In genomic region chr17:3911271-3912053, GRCh38 we compare ENCODE assay signal across 8 cellular contexts. TPM values are rescaled to one million over a fixed set of nuclear protein-coding genes. Genes with fewer than 3 reads are reported as not detected.
DNase-seq lines count a peak whose midpoint lies in the region; ATAC-seq and TF ChIP-seq lines count a peak whose summit lies in the region.

No MANE protein-coding gene starts in this region.

- H3K9me3 ChIP-seq in OCI-LY7 (ENCODE audit: low read length): no peaks in the 10 kb centered on the region

- no peaks in the 10 kb centered on the region for H4K20me1 ChIP-seq in OCI-LY7 (ENCODE audit: insufficient read depth, low read length)

- H2AFZ ChIP-seq in OCI-LY7 (ENCODE audit: low read length): peak overlapping the region; percentile 56; the same call in 1 of the 2 replicates

- no peaks in the 10 kb centered on the region for H3K36me3 ChIP-seq in OCI-LY7 (ENCODE audit: insufficient read depth, low read length)

- no peaks in the 10 kb centered on the region for H3K9me2 ChIP-seq in OCI-LY7 (ENCODE audit: insufficient read depth, low read length)

- peak overlapping the region; percentile 67 for H3K4me2 ChIP-seq in OCI-LY7 (ENCODE audit: low read length)

- POLR2A ChIA-PET in OCI-LY7 (lab: Charles Lee): interaction anchor here (1.1 to 1.6 kb wide), 2 partner anchors 15 to 17 kb away, joined by 4 to 5 read pairs; no protein-coding TSS in a partner anchor

- peaks cover 50% of the 10 kb centered on the region for H3K4me1 ChIP-seq in OCI-LY7 (ENCODE audit: insufficient read depth, low read length, poor library complexity, severe bottlenecking)

- H3K79me2 ChIP-seq in OCI-LY7 (ENCODE audit: insufficient read depth, low read depth, low read length): no peaks in the 10 kb centered on the region

- H3K9me3 Mint-ChIP-seq in activated naive CD4-positive, alpha-beta T cell treated with anti-CD3 and anti-CD28 coated beads, Interleukin-2, amount 10 ng/mL, durations not matched to agents 7 days and 5 days: no peaks in the 10 kb centered on the region

- H3K36me3 Mint-ChIP-seq in activated naive CD4-positive, alpha-beta T cell treated with anti-CD3 and anti-CD28 coated beads, Interleukin-2, amount 10 ng/mL, durations not matched to agents 7 days and 5 days: no peaks in the 10 kb centered on the region

- TF ChIP-seq CTCF in OCI-LY7 (conservative IDR thresholded peaks at IDR 0.05; ENCODE audit: low read length): no peak

- peaks cover 53% of the 10 kb centered on the region for H3K4me1 Mint-ChIP-seq in activated naive CD4-positive, alpha-beta T cell treated with anti-CD3 and anti-CD28 coated beads, Interleukin-2, amount 10 ng/mL, durations not matched to agents 7 days and 5 days

- no TSS peak for BruUV-seq in OCI-LY7 (replicated peaks; lab: Mats Ljungman, UMichigan)

- peaks cover 27% of the 10 kb centered on the region for H3K27me3 Mint-ChIP-seq in activated naive CD4-positive, alpha-beta T cell treated with anti-CD3 and anti-CD28 coated beads, Interleukin-2, amount 10 ng/mL, durations not matched to agents 7 days and 5 days

- intact Hi-C loops in OCI-LY7 (cut with micrococcal nuclease; ENCODE audit: unreplicated experiment): loop anchor here (1.0 to 5.0 kb wide), 3 partner anchors 15 to 64 kb away; partner anchors contain the start of gene NCBP3

- H3K27ac ChIP-seq in OCI-LY7 (ENCODE audit: low read depth, low read length, poor library complexity, severe bottlenecking): peak overlapping the region; percentile 88

- peak overlapping the region; percentile 87 for H3K27ac Mint-ChIP-seq in activated naive CD4-positive, alpha-beta T cell treated with anti-CD3 and anti-CD28 coated beads, Interleukin-2, amount 10 ng/mL, durations not matched to agents 7 days and 5 days

- CTCF ChIA-PET in OCI-LY7 (lab: Charles Lee; ENCODE audit: unreplicated experiment): no interaction called here
- CTCF ChIA-PET in activated naive CD4-positive, alpha-beta T cell treated with anti-CD3 and anti-CD28 coated beads, Interleukin-2, amount 10 ng/mL, durations not matched to agents 7 days and 5 days (lab: Charles Lee): interaction anchor here (0.6 to 7.2 kb wide), 5 partner anchors 9 to 105 kb away, joined by 3 to 128 read pairs (median 4); partner anchors contain the start of gene NCBP3

- H3K4me3 Mint-ChIP-seq in activated naive CD4-positive, alpha-beta T cell treated with anti-CD3 and anti-CD28 coated beads, Interleukin-2, amount 10 ng/mL, durations not matched to agents 7 days and 5 days: peak overlapping the region; percentile 41

- ATAC-seq in GM19035 (IDR thresholded peaks at IDR 0.05; ENCODE audit: unreplicated experiment) (peak; percentile 77), HG02970 (IDR thresholded peaks at IDR 0.05; ENCODE audit: low FRiP score, unreplicated experiment) (peak; percentile 67)

- H3K4me3 ChIP-seq in OCI-LY7 (ENCODE audit: low read depth, low read length, poor library complexity, severe bottlenecking): peak overlapping the region; percentile 35

- DNase-seq in OCI-LY7 (ENCODE audit: low spot score): peak; percentile 98
- peak; percentile 86 for DNase-seq in activated naive CD4-positive, alpha-beta T cell treated with anti-CD3 and anti-CD28 coated beads, Interleukin-2, amount 10 ng/mL, durations not matched to agents 7 days and 5 days
- DNase-seq in stimulated activated CD4-positive, alpha-beta T cell treated with anti-CD3 and anti-CD28 coated beads, Interleukin-1b, Interleukin-23, amount 100 ng/mL, for 24 hours (ENCODE audit: low read depth in 4 of 4, low spot score in 1 of 4): peak; percentile 23 to 65 (median 38)
- no peak for DNase-seq in SKM-1 treated with dmso at 0.1 percent for 144 hours (lab: John Stamatoyannopoulos, UW; ENCODE audit: unreplicated experiment)
- no peak for DNase-seq in NCI-H446 treated with DMSO at 0.1 percent for 48 hours (lab: John Stamatoyannopoulos, UW)
- no peak for DNase-seq in NCI-H1436 treated with DMSO at 0.1 percent for 48 hours (lab: John Stamatoyannopoulos, UW)

RNA-seq across cellular contexts. Expression of gene P2RX1, which starts 4.8 kb away (rescaled TPM):
- 0.41 and 0.69 TPM in 2 replicates for total RNA-seq in OCI-LY7 (2014; rRNA removed; shearing (Covaris generic))
- total RNA-seq in OCI-LY7 (2022): 3.3 and 4.5 TPM in 2 replicates

RNA-seq across cellular contexts. Expression of gene CAMKK1, which starts 18.6 kb away (rescaled TPM):
- total RNA-seq in OCI-LY7 (2014; rRNA removed; shearing (Covaris generic)): 2.6 and 2.7 TPM in 2 replicates
- total RNA-seq in OCI-LY7 (2022): 2.7 and 3.5 TPM in 2 replicates

RNA-seq across cellular contexts. Expression of gene ATP2A3, which starts 52.8 kb away (rescaled TPM):
- 84.0 and 108 TPM in 2 replicates for total RNA-seq in OCI-LY7 (2014; rRNA removed; shearing (Covaris generic))
- total RNA-seq in OCI-LY7 (2022): 322 and 353 TPM in 2 replicates

Comparison
In these comparisons a context has a peak if more than half of its experiments do, and no peak if none do; other contexts are left out.
1. DNase-seq: peak in OCI-LY7 (single experiment), activated naive CD4-positive, alpha-beta T cell treated with anti-CD3 and anti-CD28 coated beads, Interleukin-2, amount 10 ng/mL, durations not matched to agents 7 days and 5 days (single experiment) and stimulated activated CD4-positive, alpha-beta T cell treated with anti-CD3 and anti-CD28 coated beads, Interleukin-1b, Interleukin-23, amount 100 ng/mL, for 24 hours (4 of 4); none in SKM-1 treated with dmso at 0.1 percent for 144 hours (single experiment), NCI-H446 treated with DMSO at 0.1 percent for 48 hours (single experiment) and NCI-H1436 treated with DMSO at 0.1 percent for 48 hours (single experiment).